Comparison of ENCODE assay signal across 10 cellular contexts in the genomic region with DNA sequence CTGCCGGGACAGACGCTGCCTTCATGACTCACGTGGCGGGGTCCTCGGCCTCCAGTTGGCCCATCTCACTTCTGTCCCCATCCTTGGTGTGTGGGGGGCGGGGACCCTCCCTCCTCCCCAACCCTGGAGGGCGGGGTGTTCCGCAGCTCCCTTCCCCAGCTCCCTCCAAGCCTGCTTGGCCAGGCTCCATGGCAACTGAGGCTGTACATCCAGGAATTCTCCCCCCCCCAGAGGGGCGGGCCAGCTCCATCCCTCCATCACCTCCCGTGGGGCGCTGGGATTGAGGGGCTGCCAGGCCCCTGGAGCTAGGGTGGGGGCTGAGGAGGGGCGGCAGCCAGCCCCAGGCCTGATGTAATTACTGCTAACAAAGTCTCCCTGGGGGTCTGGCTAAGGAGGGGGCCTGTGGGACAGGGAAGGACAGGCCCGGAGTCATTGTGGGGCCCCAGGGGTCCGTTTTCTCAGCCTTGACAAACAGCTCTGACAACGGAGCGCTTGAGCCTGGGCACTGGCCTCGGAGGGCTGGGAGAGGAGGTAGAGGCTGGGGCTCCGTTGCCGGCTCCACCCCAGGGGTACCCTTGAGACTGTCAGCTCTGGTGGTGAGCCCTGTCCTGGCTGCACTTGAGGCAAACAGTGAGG. TPM values are rescaled to one million over a fixed set of nuclear protein-coding genes. Genes with fewer than 3 reads are reported as not detected.
DNase-seq lines count a peak whose midpoint lies in the region; ATAC-seq, FAIRE-seq and TF ChIP-seq lines count a peak whose summit lies in the region.
"Had no signal": no experiment of that assay in that cellular context is flagged by ENCODE, and none has a peak within 500 bp of the region (broad histone marks: within the 10 kb centered on the region; RNA-seq: fewer than 3 reads in every experiment).

No MANE protein-coding gene starts in this region.

- in situ Hi-C loops in astrocyte of the spinal cord (cut with HindIII; ENCODE audit: low sequenced_read_pairs) = no loop called here

- no peak overlapping the region for H3K4me3 Mint-ChIP-seq in nephron progenitor cell
- H3K4me3 Mint-ChIP-seq: activated naive CD8-positive, alpha-beta T cell treated with anti-CD3 and anti-CD28 coated beads, Interleukin-2, amount 10 ng/mL, durations not matched to agents 7 days and 5 days had no signal

- TF ChIP-seq POLR2A in tibial nerve (IDR thresholded peaks at IDR 0.05) = no peak

- peaks cover 0 to 11% of the 10 kb centered on the region in 2 donors for H3K27me3 ChIP-seq in tibial nerve

- peak overlapping the region in 2 of 4 donors; percentile 4 to 36 for H3K27ac ChIP-seq in tibial nerve

- WGBS in tibial nerve, 2 donors = 15 to 29% methylated on average over 18 to 19 of the region's 19 CpGs

- TF ChIP-seq EP300 in tibial nerve (IDR thresholded peaks at IDR 0.05) = no peak

- H3K9me3 Mint-ChIP-seq in nephron progenitor cell = no peaks in the 10 kb centered on the region
- H3K9me3 Mint-ChIP-seq: activated naive CD8-positive, alpha-beta T cell treated with anti-CD3 and anti-CD28 coated beads, Interleukin-2, amount 10 ng/mL, durations not matched to agents 7 days and 5 days had no signal

- no peak for ATAC-seq in GM19463 (IDR thresholded peaks at IDR 0.05; ENCODE audit: unreplicated experiment)

- no peaks in the 10 kb centered on the region for H3K9me3 ChIP-seq in tibial nerve
- H3K9me3 ChIP-seq: mucosa of descending colon had no signal

- H3K36me3 ChIP-seq in tibial nerve = peaks cover 0 to 47% (median 16%) of the 10 kb centered on the region in 3 donors

- no peak overlapping the region for H3K4me3 ChIP-seq in astrocyte of the spinal cord (ENCODE audit: low read depth, low read length)
- no peak overlapping the region for H3K4me3 ChIP-seq in tibial nerve
- H3K4me3 ChIP-seq: mucosa of descending colon had no signal

- FAIRE-seq in G401.6 (lab: Jason Lieb, UNC) = peak; percentile 95

- peak; percentile 25 for DNase-seq in astrocyte of the spinal cord (ENCODE audit: low read depth, low spot score)
- peak; percentile 55 for DNase-seq in nephron progenitor cell
- DNase-seq in NCI-H1930 (lab: John Stamatoyannopoulos, UW) = no peak
- DNase-seq in tibial nerve (ENCODE audit: low spot score in 2 of 2) = no peak
- DNase-seq: mucosa of descending colon; stimulated activated CD4-positive, alpha-beta T cell treated with anti-CD3 and anti-CD28 coated beads, Interleukin-4, amount 100 ng/mL, for 24 hours had no signal

- H3K27me3 Mint-ChIP-seq in nephron progenitor cell (ENCODE audit: low read depth, poor library complexity) = no peaks in the 10 kb centered on the region
- H3K27me3 Mint-ChIP-seq: activated naive CD8-positive, alpha-beta T cell treated with anti-CD3 and anti-CD28 coated beads, Interleukin-2, amount 10 ng/mL, durations not matched to agents 7 days and 5 days had no signal

- H3K4me1 ChIP-seq in tibial nerve = peaks cover 0 to 59% (median 15%) of the 10 kb centered on the region in 4 donors

- TF ChIP-seq CTCF in astrocyte of the spinal cord (IDR thresholded peaks at IDR 0.05; ENCODE audit: low read depth, low read length) = no peak
- TF ChIP-seq CTCF in nephron progenitor cell (IDR thresholded peaks at IDR 0.05) = no peak
- TF ChIP-seq CTCF in tibial nerve (IDR thresholded peaks at IDR 0.05) = no peak

- peaks cover 27% of the 10 kb centered on the region for H3K4me1 Mint-ChIP-seq in nephron progenitor cell

- H3K27ac Mint-ChIP-seq in nephron progenitor cell = peak overlapping the region; percentile 64

- H3K36me3 Mint-ChIP-seq in nephron progenitor cell (ENCODE audit: low read depth) = peaks cover 13% of the 10 kb centered on the region

RNA-seq across cellular contexts. Expression of a gene that starts 8.0 kb away (rescaled TPM):
- total RNA-seq in tibial nerve = 10 to 100 TPM in 2 of 4 donors, 1 to 10 TPM in 2; 5.4 to 37.9 (median 15.8) TPM

RNA-seq across cellular contexts. Expression of a gene that starts 22.4 kb away (rescaled TPM):
- 10 to 100 TPM in 2 of 4 donors, 1 to 10 TPM in 2; 7.6 to 47.5 (median 17.4) TPM for total RNA-seq in tibial nerve
- total RNA-seq: OCI-LY7 had no signal

RNA-seq across cellular contexts. Expression of a gene that starts 28.0 kb away (rescaled TPM):
- 10 to 100 TPM; 14.2 to 70.0 (median 42.9) TPM for total RNA-seq in tibial nerve
- total RNA-seq: activated naive CD8-positive, alpha-beta T cell treated with anti-CD3 and anti-CD28 coated beads, Interleukin-2, amount 10 ng/mL, durations not matched to agents 7 days and 5 days; OCI-LY7 had no signal

RNA-seq across cellular contexts. Expression of a gene that starts 33.1 kb away (rescaled TPM):
- 100 to 1,000 TPM in 3 of 4 donors, 10 to 100 TPM in 1; 79.6 to 292 (median 151) TPM for total RNA-seq in tibial nerve

RNA-seq across cellular contexts. Expression of a gene that starts 37.7 kb away (rescaled TPM):
- under 1 TPM in 1 of 4 donors, not detected in 3; 0.39 TPM for total RNA-seq in tibial nerve
- total RNA-seq: activated naive CD8-positive, alpha-beta T cell treated with anti-CD3 and anti-CD28 coated beads, Interleukin-2, amount 10 ng/mL, durations not matched to agents 7 days and 5 days; mucosa of descending colon; OCI-LY7 had no signal

Comparison
In these comparisons a context has a peak if more than half of its experiments do, and no peak if none do; other contexts are left out.
1. DNase-seq: peak in astrocyte of the spinal cord (single experiment) and nephron progenitor cell (single experiment); none in NCI-H1930 (0 of 2) and tibial nerve (0 of 2).